Comparison of ENCODE assay signal across 8 cellular contexts in the genomic region with DNA sequence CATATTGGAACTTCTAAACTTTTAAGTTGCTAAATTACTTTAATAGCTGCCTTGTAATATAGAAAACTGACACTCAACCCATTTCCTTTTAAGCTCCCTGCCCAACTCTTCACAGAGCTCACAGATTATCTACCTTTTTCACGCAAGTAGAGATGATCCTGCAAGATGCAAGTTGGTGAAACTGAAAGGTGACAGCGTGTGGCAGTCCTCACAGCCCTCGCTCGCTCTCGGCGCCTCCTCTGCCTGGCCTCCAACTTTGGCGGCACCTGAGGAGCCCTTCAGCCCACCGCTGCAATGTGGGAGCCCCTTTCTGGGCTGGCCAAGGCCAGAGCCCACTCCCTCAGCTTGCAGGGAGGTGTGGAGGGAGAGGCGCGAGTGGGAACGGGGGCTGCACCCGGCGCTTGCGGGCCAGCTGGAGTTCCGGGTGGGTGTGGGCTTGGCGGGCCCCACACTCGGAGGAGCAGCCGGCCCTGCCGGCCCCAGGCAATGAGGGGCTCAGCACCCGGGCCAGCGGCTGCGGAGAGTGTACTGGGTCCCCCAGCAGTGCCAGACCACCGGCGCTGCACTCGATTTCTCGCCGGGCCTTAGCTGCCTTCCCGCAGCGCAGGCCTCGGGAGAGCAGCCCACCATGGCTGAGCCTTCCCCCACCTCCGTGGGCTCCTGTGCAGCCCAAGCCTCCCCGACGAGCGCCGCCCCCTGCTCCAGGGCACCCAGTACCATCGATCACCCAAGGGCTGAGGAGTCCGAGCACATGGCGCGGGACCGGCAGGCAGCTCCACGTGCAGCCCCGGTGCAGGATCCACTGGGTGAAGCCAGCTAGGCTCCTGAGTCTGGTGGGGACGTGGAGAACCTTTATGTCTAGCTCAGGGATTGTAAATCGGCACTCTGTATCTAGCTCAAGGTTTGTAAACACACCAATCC.
DNase-seq lines count a peak whose midpoint lies in the region; ATAC-seq, FAIRE-seq and TF ChIP-seq lines count a peak whose summit lies in the region.
"Not testable (repeated sequence)": the region's sequence is repeated elsewhere in the genome, so short reads cannot be mapped to it uniquely, and the experiment has no call there.

No MANE protein-coding gene starts in this region.

- TF ChIP-seq EP300 in GM12878 (IDR thresholded peaks at IDR 0.05; ENCODE audit: borderline replicate concordance in 1 of 2, control insufficient read depth in 1 of 2, low read depth in 2 of 2, low read length in 2 of 2); HepG2 (IDR thresholded peaks at IDR 0.05; ENCODE audit: low read depth in 2 of 2, low read length in 2 of 2); HepG2 (CRISPR knock-in tag; IDR thresholded peaks at IDR 0.05; ENCODE audit: borderline replicate concordance): not testable (repeated sequence)

- peak overlapping the region; percentile 55 to 81 (median 74) for H3K4me3 Mint-ChIP-seq in CD4-positive, CD25-positive, alpha-beta regulatory T cell
- peak overlapping the region in 1 of 3 donors; percentile 45 for H3K4me3 Mint-ChIP-seq in T-cell
- H3K4me3 Mint-ChIP-seq in activated CD4-positive, alpha-beta T cell treated with anti-CD3 and anti-CD28 coated beads, Interleukin-2, amount 10 ng/mL, durations not matched to agents 7 days and 5 days, result not testable (repeated sequence)
- peak overlapping the region; percentile 21 to 24 for H3K4me3 Mint-ChIP-seq in activated T-cell treated with anti-CD3 and anti-CD28 coated beads, Interleukin-2, amount 50 U/mL, for 72 hours

- not testable (repeated sequence) for H3K9me3 Mint-ChIP-seq in CD4-positive, CD25-positive, alpha-beta regulatory T cell; T-cell; activated CD4-positive, alpha-beta T cell treated with anti-CD3 and anti-CD28 coated beads, Interleukin-2, amount 10 ng/mL, durations not matched to agents 7 days and 5 days; activated T-cell treated with anti-CD3 and anti-CD28 coated beads, Interleukin-2, amount 50 U/mL, for 72 hours

- CTCF ChIA-PET in T-cell (lab: Charles Lee); HepG2 (lab: Yijun Ruan, JAX; ENCODE audit: low intra/inter-chr PET ratio, low total read pairs): not testable (repeated sequence)
- CTCF ChIA-PET in activated CD4-positive, alpha-beta T cell treated with anti-CD3 and anti-CD28 coated beads, Interleukin-2, amount 10 ng/mL, durations not matched to agents 7 days and 5 days (lab: Charles Lee), result interaction anchor here (1.6 kb wide), 1 partner anchor 14 kb away, joined by 3 read pairs; no protein-coding TSS in a partner anchor
- CTCF ChIA-PET in GM12878 (lab: Yijun Ruan, JAX), result interaction anchor here (1.3 to 4.9 kb wide), 3 partner anchors 12 to 50 kb away, joined by 3 to 26 read pairs (median 17); no protein-coding TSS in a partner anchor

- peak overlapping the region; percentile 71 for H3K4me3 ChIP-seq in CD4-positive, CD25-positive, alpha-beta regulatory T cell (ENCODE audit: low read depth, low read length)
- H3K4me3 ChIP-seq in GM12878; HepG2 (replicated peaks in 1 of 3; ENCODE audit: insufficient read depth in 1 of 3, low read depth in 2 of 3, low read length in 3 of 3); spleen; subcutaneous abdominal adipose tissue (ENCODE audit: low read depth in 1 of 5, low read length in 5 of 5): not testable (repeated sequence)

- not testable (repeated sequence) for H3K9me3 ChIP-seq in CD4-positive, CD25-positive, alpha-beta regulatory T cell (ENCODE audit: control insufficient read depth in 2 of 2, low read length in 2 of 2); GM12878 (replicated peaks; ENCODE audit: control insufficient read depth, insufficient read depth, low read length); HepG2 (ENCODE audit: low read length); spleen; subcutaneous abdominal adipose tissue (ENCODE audit: control insufficient read depth in 5 of 5, low read length in 5 of 5)

- DNase-seq in CD4-positive, CD25-positive, alpha-beta regulatory T cell, result peak in 1 of 3 donors; percentile 71
- DNase-seq in T-cell; activated CD4-positive, alpha-beta T cell treated with anti-CD3 and anti-CD28 coated beads, Interleukin-2, amount 10 ng/mL, durations not matched to agents 7 days and 5 days; GM12878 (ENCODE audit: low read depth, low spot score); HepG2 (ENCODE audit: low spot score): not testable (repeated sequence)
- DNase-seq in activated T-cell treated with anti-CD3 and anti-CD28 coated beads, Interleukin-2, amount 50 U/mL, for 72 hours, result peak in 1 of 2 donors; percentile 21
- DNase-seq in spleen, result peak; percentile 72

- H3K27ac Mint-ChIP-seq in CD4-positive, CD25-positive, alpha-beta regulatory T cell, result peak overlapping the region; percentile 88 to 99 (median 88)
- H3K27ac Mint-ChIP-seq in T-cell, result peak overlapping the region; percentile 93 to 96
- peak overlapping the region; percentile 61 for H3K27ac Mint-ChIP-seq in activated CD4-positive, alpha-beta T cell treated with anti-CD3 and anti-CD28 coated beads, Interleukin-2, amount 10 ng/mL, durations not matched to agents 7 days and 5 days
- H3K27ac Mint-ChIP-seq in activated T-cell treated with anti-CD3 and anti-CD28 coated beads, Interleukin-2, amount 50 U/mL, for 72 hours, result peak overlapping the region; percentile 10

- TF ChIP-seq RAD21 in GM12878 (IDR thresholded peaks at IDR 0.05; ENCODE audit: insufficient read depth, low read depth, low read length); HepG2 (CRISPR knock-in tag; IDR thresholded peaks at IDR 0.05): not testable (repeated sequence)

- H3K4me1 ChIP-seq in CD4-positive, CD25-positive, alpha-beta regulatory T cell (ENCODE audit: control insufficient read depth, insufficient read depth, low read length, poor library complexity, severe bottlenecking), result peaks cover 49% of the 10 kb centered on the region
- not testable (repeated sequence) for H3K4me1 ChIP-seq in GM12878 (ENCODE audit: control insufficient read depth, insufficient read depth, low read length); HepG2 (ENCODE audit: insufficient read depth, low read length)
- H3K4me1 ChIP-seq in spleen (peaks cover 8 to 75% (median 42%) of the 10 kb centered on the region in 6 donors), subcutaneous abdominal adipose tissue (ENCODE audit: control insufficient read depth in 5 of 5, insufficient read depth in 5 of 5, low read length in 5 of 5) (peaks cover 0 to 34% (median 11%) of the 10 kb centered on the region in 5 donors)

- H3K79me2 ChIP-seq in GM12878 (ENCODE audit: control insufficient read depth, insufficient read depth, low read length) (peaks cover 24% of the 10 kb centered on the region), HepG2 (ENCODE audit: insufficient read depth, low read length) (peaks cover 20% of the 10 kb centered on the region)

- POLR2A ChIA-PET in T-cell (lab: Charles Lee) (interaction anchor here in 1 of 2 donors (0.7 kb wide), 1 partner anchor 993 kb away, joined by 4 read pairs; no protein-coding TSS in a partner anchor), GM12878 (lab: Charles Lee) (interaction anchor here (1.1 kb wide), 1 partner anchor 16 kb away, joined by 3 read pairs; no protein-coding TSS in a partner anchor)
- POLR2A ChIA-PET in activated CD4-positive, alpha-beta T cell treated with anti-CD3 and anti-CD28 coated beads, Interleukin-2, amount 10 ng/mL, durations not matched to agents 7 days and 5 days (lab: Charles Lee); HepG2 (lab: Yijun Ruan, JAX): not testable (repeated sequence)

- TF ChIP-seq CTCF in GM12878 (IDR thresholded peaks at IDR 0.05 in 2 of 3, conservative IDR thresholded peaks at IDR 0.05 in 1 of 3; ENCODE audit: control insufficient read depth in 2 of 3, extremely low read depth in 1 of 3, insufficient read depth in 1 of 3, low read depth in 3 of 3, low read length in 3 of 3); HepG2 (CRISPR knock-in tag; IDR thresholded peaks at IDR 0.05); spleen (IDR thresholded peaks at IDR 0.05 in 8 of 11, conservative IDR thresholded peaks at IDR 0.05 in 3 of 11): not testable (repeated sequence)

- H3K36me3 ChIP-seq in CD4-positive, CD25-positive, alpha-beta regulatory T cell (ENCODE audit: control insufficient read depth, insufficient read depth, low read length), result peaks cover 11% of the 10 kb centered on the region
- H3K36me3 ChIP-seq in GM12878 (ENCODE audit: control insufficient read depth in 2 of 2, insufficient read depth in 2 of 2, low read length in 1 of 2), result peaks cover 0 to 20% of the 10 kb centered on the region in 2 experiments
- peaks cover 1 to 48% of the 10 kb centered on the region in 2 experiments; a peak in 4 of 5 replicates for H3K36me3 ChIP-seq in HepG2 (replicated peaks in 1 of 2; ENCODE audit: control insufficient read depth in 1 of 2, insufficient read depth in 2 of 2, low read length in 2 of 2)
- peaks cover 0 to 47% (median 12%) of the 10 kb centered on the region in 6 donors for H3K36me3 ChIP-seq in spleen
- H3K36me3 ChIP-seq in subcutaneous abdominal adipose tissue (ENCODE audit: control insufficient read depth in 5 of 5, insufficient read depth in 5 of 5, low read length in 5 of 5), result not testable (repeated sequence)

- 0 out of 2 replicates have a peak, but pooled peaks have one; percentile 30 for TF ChIP-seq POLR2A in GM12878 (IDR thresholded peaks at IDR 0.05; ENCODE audit: low read depth, low read length)
- not testable (repeated sequence) for TF ChIP-seq POLR2A in HepG2 (IDR thresholded peaks at IDR 0.05; ENCODE audit: insufficient read depth in 1 of 2, low read depth in 2 of 2, low read length in 2 of 2); spleen (IDR thresholded peaks at IDR 0.05)

- peak; percentile 28 to 34 for ATAC-seq in CD4-positive, CD25-positive, alpha-beta regulatory T cell (ENCODE audit: low read depth in 2 of 2)
- ATAC-seq in T-cell (replicated peaks in 1 of 4), result peak in 1 of 4 experiments; percentile 37
- ATAC-seq in activated T-cell treated with anti-CD3 and anti-CD28 coated beads, Interleukin-2, amount 50 U/mL, for 72 hours (replicated peaks in 1 of 2), result peak; percentile 47 to 75
- ATAC-seq in GM12878, HepG2: not testable (repeated sequence)

- in situ Hi-C loops in GM12878 (cut with MboI); HepG2 (cut with HindIII; ENCODE audit: extremely low pct_ligation_motif_present, low pct_unique_long_range_greater_than_20kb): not testable (repeated sequence)

- intact Hi-C loops in GM12878 (cut with micrococcal nuclease; ENCODE audit: unreplicated experiment); HepG2 (cut with micrococcal nuclease; ENCODE audit: unreplicated experiment); spleen (cut with DNase I; ENCODE audit: low total_unique reads): not testable (repeated sequence)

- H3K4me2 ChIP-seq in GM12878 (ENCODE audit: control insufficient read depth, insufficient read depth); HepG2 (ENCODE audit: low read depth, low read length): not testable (repeated sequence)

- peaks cover 47 to 85% (median 69%) of the 10 kb centered on the region in 4 donors for H3K4me1 Mint-ChIP-seq in CD4-positive, CD25-positive, alpha-beta regulatory T cell
- H3K4me1 Mint-ChIP-seq in T-cell, result peaks cover 61 to 84% (median 76%) of the 10 kb centered on the region in 3 donors
- peaks cover 54% of the 10 kb centered on the region for H3K4me1 Mint-ChIP-seq in activated CD4-positive, alpha-beta T cell treated with anti-CD3 and anti-CD28 coated beads, Interleukin-2, amount 10 ng/mL, durations not matched to agents 7 days and 5 days
- H3K4me1 Mint-ChIP-seq in activated T-cell treated with anti-CD3 and anti-CD28 coated beads, Interleukin-2, amount 50 U/mL, for 72 hours (ENCODE audit: low read depth), result peaks cover 52% of the 10 kb centered on the region

- WGBS in GM12878 (ENCODE audit: insufficient coverage, insufficient replicate concordance, low lambda C conversion rate, missing lambda C conversion rate), result over 99% methylated on average over 44 of the region's 44 CpGs
- WGBS in HepG2 (ENCODE audit: low lambda C conversion rate), result 99% methylated on average over 40 of the region's 44 CpGs
- WGBS in spleen, 5 donors, result 90 to 97% (median 96%) methylated on average over 26 to 44 of the region's 44 CpGs

- H3K27ac ChIP-seq in CD4-positive, CD25-positive, alpha-beta regulatory T cell (ENCODE audit: insufficient read depth, low read length, poor library complexity, severe bottlenecking), result peak overlapping the region; percentile 53
- H3K27ac ChIP-seq in GM12878 (ENCODE audit: control insufficient read depth, insufficient read depth); HepG2 (ENCODE audit: extremely low read length, insufficient read depth, low read length): not testable (repeated sequence)
- H3K27ac ChIP-seq in spleen, result peak overlapping the region in 3 of 8 donors; percentile 38 to 49 (median 45)
- H3K27ac ChIP-seq in subcutaneous abdominal adipose tissue (ENCODE audit: low read depth, low read length), result peak overlapping the region; percentile 10

- not testable (repeated sequence) for H4K20me1 ChIP-seq in GM12878 (ENCODE audit: control insufficient read depth, insufficient read depth); HepG2 (ENCODE audit: insufficient read depth, low read length)

- RAD21 ChIA-PET in GM12878 (lab: Charles Lee; ENCODE audit: unreplicated experiment), result not testable (repeated sequence)

- H3K27me3 ChIP-seq in CD4-positive, CD25-positive, alpha-beta regulatory T cell (ENCODE audit: control insufficient read depth, insufficient read depth, low read length); GM12878 (replicated peaks in 1 of 2; ENCODE audit: control insufficient read depth in 2 of 2, insufficient read depth in 2 of 2, low read length in 1 of 2); HepG2 (ENCODE audit: control insufficient read depth in 1 of 2, insufficient read depth in 2 of 2, low read length in 2 of 2); spleen (replicated peaks in 1 of 7); subcutaneous abdominal adipose tissue (ENCODE audit: control insufficient read depth in 5 of 5, insufficient read depth in 4 of 5, low read length in 5 of 5): not testable (repeated sequence)

- not testable (repeated sequence) for H3K27me3 Mint-ChIP-seq in CD4-positive, CD25-positive, alpha-beta regulatory T cell; T-cell; activated CD4-positive, alpha-beta T cell treated with anti-CD3 and anti-CD28 coated beads, Interleukin-2, amount 10 ng/mL, durations not matched to agents 7 days and 5 days; activated T-cell treated with anti-CD3 and anti-CD28 coated beads, Interleukin-2, amount 50 U/mL, for 72 hours (ENCODE audit: low read depth)

- peaks cover 25% of the 10 kb centered on the region for H3K36me3 Mint-ChIP-seq in CD4-positive, CD25-positive, alpha-beta regulatory T cell
- H3K36me3 Mint-ChIP-seq in T-cell, result peaks cover 41% of the 10 kb centered on the region
- peaks cover 51% of the 10 kb centered on the region for H3K36me3 Mint-ChIP-seq in activated CD4-positive, alpha-beta T cell treated with anti-CD3 and anti-CD28 coated beads, Interleukin-2, amount 10 ng/mL, durations not matched to agents 7 days and 5 days (ENCODE audit: low read depth)
- H3K36me3 Mint-ChIP-seq in activated T-cell treated with anti-CD3 and anti-CD28 coated beads, Interleukin-2, amount 50 U/mL, for 72 hours (ENCODE audit: insufficient read depth in 2 of 2), result not testable (repeated sequence)

- H3K9ac ChIP-seq in GM12878 (ENCODE audit: control insufficient read depth, insufficient read depth, low read length); HepG2 (ENCODE audit: insufficient read depth, low read depth, low read length); subcutaneous abdominal adipose tissue (ENCODE audit: low read length in 5 of 5): not testable (repeated sequence)

- not testable (repeated sequence) for H2AFZ ChIP-seq in GM12878 (ENCODE audit: control insufficient read depth, low read depth, low read length); HepG2 (ENCODE audit: low read length)

- SMC1A ChIA-PET in GM12878 (lab: Charles Lee; ENCODE audit: uncharacterized antibody, unreplicated experiment), result interaction anchor here (1.2 kb wide), 1 partner anchor 49 kb away, joined by 4 read pairs; no protein-coding TSS in a partner anchor

- FAIRE-seq in GM12878 (lab: Jason Lieb, UNC); HepG2 (lab: Jason Lieb, UNC): not testable (repeated sequence)

- BruUV-seq in GM12878 (replicated peaks; lab: Mats Ljungman, UMichigan); HepG2 (replicated peaks; lab: Mats Ljungman, UMichigan): not testable (repeated sequence)

Comparison
In these comparisons a context has a peak if more than half of its experiments do, and no peak if none do; other contexts are left out.
1. H3K27ac Mint-ChIP-seq: peak in every context shown above with its lines; median percentile 94 in T-cell; 88 in CD4-positive, CD25-positive, alpha-beta regulatory T cell; 61 in activated CD4-positive, alpha-beta T cell treated with anti-CD3 and anti-CD28 coated beads, Interleukin-2, amount 10 ng/mL, durations not matched to agents 7 days and 5 days; 10 in activated T-cell treated with anti-CD3 and anti-CD28 coated beads, Interleukin-2, amount 50 U/mL, for 72 hours.